1 cellular context compared by ENCODE assay signal in genomic region chr9:20117482-20117881, GRCh38.
TF ChIP-seq lines count a peak whose summit lies in the region.

No MANE protein-coding gene starts in this region.

TF ChIP-seq in HepG2, 621 proteins besides CTCF, POLR2A, EP300 and RAD21 (continued from another document):
- no peak for TF ChIP-seq ZNF574 (CRISPR knock-in tag; IDR thresholded peaks at IDR 0.05)
- TF ChIP-seq ELF4 (CRISPR knock-in tag; IDR thresholded peaks at IDR 0.05; ENCODE audit: borderline replicate concordance) = no peak
- TF ChIP-seq KMT2A (CRISPR knock-in tag; IDR thresholded peaks at IDR 0.05) = no peak
- TF ChIP-seq POLR2AphosphoS5 (IDR thresholded peaks at IDR 0.05; ENCODE audit: low read depth, low read length) = no peak
- TF ChIP-seq ZNF788 (CRISPR knock-in tag; IDR thresholded peaks at IDR 0.05; ENCODE audit: borderline replicate concordance) = no peak
- TF ChIP-seq HNF4A (CRISPR knock-in tag; IDR thresholded peaks at IDR 0.05) = peak; percentile 37; the same call in 1 of the 2 replicates
- no peak for TF ChIP-seq ZNF558 (CRISPR knock-in tag; IDR thresholded peaks at IDR 0.05; ENCODE audit: borderline replicate concordance)
- no peak for TF ChIP-seq POLR2AphosphoS2 (IDR thresholded peaks at IDR 0.05; ENCODE audit: low read depth, low read length)
- no peak for TF ChIP-seq SALL2 (CRISPR knock-in tag; IDR thresholded peaks at IDR 0.05)
- no peak for TF ChIP-seq KDM2A (CRISPR knock-in tag; IDR thresholded peaks at IDR 0.05; ENCODE audit: borderline replicate concordance, low read depth)
- TF ChIP-seq SOX13 (IDR thresholded peaks at IDR 0.05) = no peak
- TF ChIP-seq SOX13 (CRISPR knock-in tag; conservative IDR thresholded peaks at IDR 0.05 in 1 of 2, IDR thresholded peaks at IDR 0.05 in 1 of 2) = peak in 1 of 2 experiments; percentile 42; a peak in 1 of 4 replicates
- no peak for TF ChIP-seq GLI4 (CRISPR knock-in tag; IDR thresholded peaks at IDR 0.05; ENCODE audit: borderline replicate concordance)
- TF ChIP-seq, protein P1, sequence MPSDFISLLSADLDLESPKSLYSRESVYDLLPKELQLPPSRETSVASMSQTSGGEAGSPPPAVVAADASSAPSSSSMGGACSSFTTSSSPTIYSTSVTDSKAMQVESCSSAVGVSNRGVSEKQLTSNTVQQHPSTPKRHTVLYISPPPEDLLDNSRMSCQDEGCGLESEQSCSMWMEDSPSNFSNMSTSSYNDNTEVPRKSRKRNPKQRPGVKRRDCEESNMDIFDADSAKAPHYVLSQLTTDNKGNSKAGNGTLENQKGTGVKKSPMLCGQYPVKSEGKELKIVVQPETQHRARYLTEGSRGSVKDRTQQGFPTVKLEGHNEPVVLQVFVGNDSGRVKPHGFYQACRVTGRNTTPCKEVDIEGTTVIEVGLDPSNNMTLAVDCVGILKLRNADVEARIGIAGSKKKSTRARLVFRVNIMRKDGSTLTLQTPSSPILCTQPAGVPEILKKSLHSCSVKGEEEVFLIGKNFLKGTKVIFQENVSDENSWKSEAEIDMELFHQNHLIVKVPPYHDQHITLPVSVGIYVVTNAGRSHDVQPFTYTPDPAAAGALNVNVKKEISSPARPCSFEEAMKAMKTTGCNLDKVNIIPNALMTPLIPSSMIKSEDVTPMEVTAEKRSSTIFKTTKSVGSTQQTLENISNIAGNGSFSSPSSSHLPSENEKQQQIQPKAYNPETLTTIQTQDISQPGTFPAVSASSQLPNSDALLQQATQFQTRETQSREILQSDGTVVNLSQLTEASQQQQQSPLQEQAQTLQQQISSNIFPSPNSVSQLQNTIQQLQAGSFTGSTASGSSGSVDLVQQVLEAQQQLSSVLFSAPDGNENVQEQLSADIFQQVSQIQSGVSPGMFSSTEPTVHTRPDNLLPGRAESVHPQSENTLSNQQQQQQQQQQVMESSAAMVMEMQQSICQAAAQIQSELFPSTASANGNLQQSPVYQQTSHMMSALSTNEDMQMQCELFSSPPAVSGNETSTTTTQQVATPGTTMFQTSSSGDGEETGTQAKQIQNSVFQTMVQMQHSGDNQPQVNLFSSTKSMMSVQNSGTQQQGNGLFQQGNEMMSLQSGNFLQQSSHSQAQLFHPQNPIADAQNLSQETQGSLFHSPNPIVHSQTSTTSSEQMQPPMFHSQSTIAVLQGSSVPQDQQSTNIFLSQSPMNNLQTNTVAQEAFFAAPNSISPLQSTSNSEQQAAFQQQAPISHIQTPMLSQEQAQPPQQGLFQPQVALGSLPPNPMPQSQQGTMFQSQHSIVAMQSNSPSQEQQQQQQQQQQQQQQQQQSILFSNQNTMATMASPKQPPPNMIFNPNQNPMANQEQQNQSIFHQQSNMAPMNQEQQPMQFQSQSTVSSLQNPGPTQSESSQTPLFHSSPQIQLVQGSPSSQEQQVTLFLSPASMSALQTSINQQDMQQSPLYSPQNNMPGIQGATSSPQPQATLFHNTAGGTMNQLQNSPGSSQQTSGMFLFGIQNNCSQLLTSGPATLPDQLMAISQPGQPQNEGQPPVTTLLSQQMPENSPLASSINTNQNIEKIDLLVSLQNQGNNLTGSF (CRISPR knock-in tag; IDR thresholded peaks at IDR 0.05) = no peak
- TF ChIP-seq ZMAT3 (CRISPR knock-in tag; conservative IDR thresholded peaks at IDR 0.05) = no peak
- TF ChIP-seq SMARCE1 (IDR thresholded peaks at IDR 0.05; ENCODE audit: borderline replicate concordance) = no peak
- TF ChIP-seq ZBTB38 (CRISPR knock-in tag; IDR thresholded peaks at IDR 0.05) = no peak
- no peak for TF ChIP-seq GABPB1 (CRISPR knock-in tag; IDR thresholded peaks at IDR 0.05)
- no peak for TF ChIP-seq ZNF75D (CRISPR knock-in tag; IDR thresholded peaks at IDR 0.05; ENCODE audit: borderline replicate concordance)
- TF ChIP-seq HNRNPLL (IDR thresholded peaks at IDR 0.05; ENCODE audit: low read depth, low read length, poor library complexity, severe bottlenecking) = no peak
- no peak for TF ChIP-seq ZFP90 (CRISPR knock-in tag; IDR thresholded peaks at IDR 0.05; ENCODE audit: borderline replicate concordance)
- no peak for TF ChIP-seq ZNF30 (CRISPR knock-in tag; IDR thresholded peaks at IDR 0.05)
- TF ChIP-seq, protein P2, sequence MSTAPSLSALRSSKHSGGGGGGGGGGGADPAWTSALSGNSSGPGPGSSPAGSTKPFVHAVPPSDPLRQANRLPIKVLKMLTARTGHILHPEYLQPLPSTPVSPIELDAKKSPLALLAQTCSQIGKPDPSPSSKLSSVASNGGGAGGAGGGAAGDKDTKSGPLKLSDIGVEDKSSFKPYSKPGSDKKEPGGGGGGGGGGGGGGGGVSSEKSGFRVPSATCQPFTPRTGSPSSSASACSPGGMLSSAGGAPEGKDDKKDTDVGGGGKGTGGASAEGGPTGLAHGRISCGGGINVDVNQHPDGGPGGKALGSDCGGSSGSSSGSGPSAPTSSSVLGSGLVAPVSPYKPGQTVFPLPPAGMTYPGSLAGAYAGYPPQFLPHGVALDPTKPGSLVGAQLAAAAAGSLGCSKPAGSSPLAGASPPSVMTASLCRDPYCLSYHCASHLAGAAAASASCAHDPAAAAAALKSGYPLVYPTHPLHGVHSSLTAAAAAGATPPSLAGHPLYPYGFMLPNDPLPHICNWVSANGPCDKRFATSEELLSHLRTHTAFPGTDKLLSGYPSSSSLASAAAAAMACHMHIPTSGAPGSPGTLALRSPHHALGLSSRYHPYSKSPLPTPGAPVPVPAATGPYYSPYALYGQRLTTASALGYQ (CRISPR knock-in tag; IDR thresholded peaks at IDR 0.05) = no peak
- TF ChIP-seq MTF2 (CRISPR knock-in tag; IDR thresholded peaks at IDR 0.05; ENCODE audit: borderline replicate concordance) = no peak
- no peak for TF ChIP-seq NR2F2 (IDR thresholded peaks at IDR 0.05; ENCODE audit: borderline replicate concordance, low read depth)
- TF ChIP-seq POGK (CRISPR knock-in tag; conservative IDR thresholded peaks at IDR 0.05) = no peak
- TF ChIP-seq NCOR1 (IDR thresholded peaks at IDR 0.05; ENCODE audit: borderline replicate concordance, low read length) = peak; percentile 23; the same call in 1 of the 2 replicates
- TF ChIP-seq, protein P3, sequence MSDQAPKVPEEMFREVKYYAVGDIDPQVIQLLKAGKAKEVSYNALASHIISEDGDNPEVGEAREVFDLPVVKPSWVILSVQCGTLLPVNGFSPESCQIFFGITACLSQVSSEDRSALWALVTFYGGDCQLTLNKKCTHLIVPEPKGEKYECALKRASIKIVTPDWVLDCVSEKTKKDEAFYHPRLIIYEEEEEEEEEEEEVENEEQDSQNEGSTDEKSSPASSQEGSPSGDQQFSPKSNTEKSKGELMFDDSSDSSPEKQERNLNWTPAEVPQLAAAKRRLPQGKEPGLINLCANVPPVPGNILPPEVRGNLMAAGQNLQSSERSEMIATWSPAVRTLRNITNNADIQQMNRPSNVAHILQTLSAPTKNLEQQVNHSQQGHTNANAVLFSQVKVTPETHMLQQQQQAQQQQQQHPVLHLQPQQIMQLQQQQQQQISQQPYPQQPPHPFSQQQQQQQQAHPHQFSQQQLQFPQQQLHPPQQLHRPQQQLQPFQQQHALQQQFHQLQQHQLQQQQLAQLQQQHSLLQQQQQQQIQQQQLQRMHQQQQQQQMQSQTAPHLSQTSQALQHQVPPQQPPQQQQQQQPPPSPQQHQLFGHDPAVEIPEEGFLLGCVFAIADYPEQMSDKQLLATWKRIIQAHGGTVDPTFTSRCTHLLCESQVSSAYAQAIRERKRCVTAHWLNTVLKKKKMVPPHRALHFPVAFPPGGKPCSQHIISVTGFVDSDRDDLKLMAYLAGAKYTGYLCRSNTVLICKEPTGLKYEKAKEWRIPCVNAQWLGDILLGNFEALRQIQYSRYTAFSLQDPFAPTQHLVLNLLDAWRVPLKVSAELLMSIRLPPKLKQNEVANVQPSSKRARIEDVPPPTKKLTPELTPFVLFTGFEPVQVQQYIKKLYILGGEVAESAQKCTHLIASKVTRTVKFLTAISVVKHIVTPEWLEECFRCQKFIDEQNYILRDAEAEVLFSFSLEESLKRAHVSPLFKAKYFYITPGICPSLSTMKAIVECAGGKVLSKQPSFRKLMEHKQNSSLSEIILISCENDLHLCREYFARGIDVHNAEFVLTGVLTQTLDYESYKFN (CRISPR knock-in tag; conservative IDR thresholded peaks at IDR 0.05) = 0 out of 2 replicates have a peak, but pooled peaks have one; percentile 20
- TF ChIP-seq, protein P4, sequence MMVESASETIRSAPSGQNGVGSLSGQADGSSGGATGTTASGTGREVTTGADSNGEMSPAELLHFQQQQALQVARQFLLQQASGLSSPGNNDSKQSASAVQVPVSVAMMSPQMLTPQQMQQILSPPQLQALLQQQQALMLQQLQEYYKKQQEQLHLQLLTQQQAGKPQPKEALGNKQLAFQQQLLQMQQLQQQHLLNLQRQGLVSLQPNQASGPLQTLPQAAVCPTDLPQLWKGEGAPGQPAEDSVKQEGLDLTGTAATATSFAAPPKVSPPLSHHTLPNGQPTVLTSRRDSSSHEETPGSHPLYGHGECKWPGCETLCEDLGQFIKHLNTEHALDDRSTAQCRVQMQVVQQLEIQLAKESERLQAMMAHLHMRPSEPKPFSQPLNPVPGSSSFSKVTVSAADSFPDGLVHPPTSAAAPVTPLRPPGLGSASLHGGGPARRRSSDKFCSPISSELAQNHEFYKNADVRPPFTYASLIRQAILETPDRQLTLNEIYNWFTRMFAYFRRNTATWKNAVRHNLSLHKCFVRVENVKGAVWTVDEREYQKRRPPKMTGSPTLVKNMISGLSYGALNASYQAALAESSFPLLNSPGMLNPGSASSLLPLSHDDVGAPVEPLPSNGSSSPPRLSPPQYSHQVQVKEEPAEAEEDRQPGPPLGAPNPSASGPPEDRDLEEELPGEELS (CRISPR knock-in tag; IDR thresholded peaks at IDR 0.05) = no peak
- no peak for TF ChIP-seq SOX6 (IDR thresholded peaks at IDR 0.05)
- peak; percentile 25; the same call in 1 of the 2 replicates for TF ChIP-seq SOX6 (CRISPR knock-in tag; IDR thresholded peaks at IDR 0.05)
- TF ChIP-seq EHMT2 (IDR thresholded peaks at IDR 0.05; ENCODE audit: borderline replicate concordance, low read depth, low read length) = no peak
- no peak for TF ChIP-seq ZNF709 (CRISPR knock-in tag; IDR thresholded peaks at IDR 0.05)
